Comparison of ENCODE assay signal across 8 cellular contexts in the genomic region with DNA sequence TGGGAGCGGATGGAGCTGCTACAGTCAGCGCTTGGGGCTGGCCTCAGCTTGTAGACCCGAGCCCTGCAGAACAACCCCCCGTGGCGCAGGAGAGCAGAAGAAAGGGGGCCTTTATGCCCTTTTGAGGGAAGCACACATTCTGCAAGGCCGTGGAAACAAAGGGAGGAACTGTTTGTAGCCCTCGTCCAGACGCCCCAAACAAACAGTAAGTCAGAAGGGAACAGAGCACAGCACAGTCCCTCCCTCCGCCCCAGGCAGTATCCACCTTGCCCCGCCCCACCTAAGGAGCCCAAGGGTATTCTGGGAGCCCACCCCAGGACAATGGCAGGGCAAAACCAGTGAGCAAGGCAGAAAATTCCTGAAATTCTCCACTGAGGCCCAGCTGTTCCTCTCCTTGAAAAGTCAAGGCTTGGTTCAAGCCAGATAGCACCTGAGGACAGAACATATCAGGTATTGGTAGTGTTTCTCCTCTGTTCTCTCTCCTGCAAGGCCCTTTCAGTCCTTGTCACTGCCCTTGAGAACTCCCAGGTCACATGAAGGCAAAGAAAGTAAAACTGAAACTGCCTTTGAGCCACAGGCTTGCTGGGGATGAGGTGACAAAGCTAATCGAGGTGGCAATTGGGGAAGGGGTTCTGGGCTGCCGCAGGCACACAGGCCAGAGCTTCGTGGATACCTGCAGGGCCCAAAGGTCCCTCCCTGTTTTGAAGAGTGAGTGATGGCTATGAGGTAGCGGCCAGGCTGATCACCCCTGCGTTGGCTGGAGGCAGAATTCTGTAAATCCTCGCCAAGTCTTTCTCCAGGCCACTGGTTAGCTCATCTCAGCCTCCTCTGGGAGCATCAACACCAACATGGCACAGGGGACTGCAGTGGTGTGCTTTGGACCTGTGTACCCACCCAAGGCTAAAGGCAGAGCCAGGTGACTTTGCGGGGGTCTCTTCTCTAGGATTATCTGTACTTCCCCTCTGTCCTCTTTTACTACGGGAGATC. TPM values are rescaled to one million over a fixed set of nuclear protein-coding genes. Genes with fewer than 3 reads are reported as not detected.
DNase-seq lines count a peak whose midpoint lies in the region; ATAC-seq and TF ChIP-seq lines count a peak whose summit lies in the region.

No MANE protein-coding gene starts in this region.

- DNase-seq in EH (ENCODE audit: low read depth) (peak; percentile 69), SIG-M5 treated with dmso at 0.1 percent for 504 hours (lab: John Stamatoyannopoulos, UW; ENCODE audit: unreplicated experiment) (peak; percentile 83), Right ventricle myocardium inferior (ENCODE audit: missing footprints) (peak; percentile 50), osteoblast (ENCODE audit: insufficient read length, low spot score, missing footprints) (peak; percentile 34), testis (peak; percentile 70)
- DNase-seq in Jurkat, Clone E6-1 (ENCODE audit: low read depth, low spot score) = peak; percentile 81
- peak; percentile 65 to 75 for DNase-seq in activated naive CD4-positive, alpha-beta T cell treated with anti-CD3 and anti-CD28 coated beads, Interleukin-2, amount 50 U/mL, for 72 hours (ENCODE audit: low spot score in 2 of 2)

- TF ChIP-seq CTCF in osteoblast (IDR thresholded peaks at IDR 0.05; ENCODE audit: extremely low read depth, low read depth, low read length) = no peak
- no peak for TF ChIP-seq CTCF in testis (IDR thresholded peaks at IDR 0.05)

- peaks cover 0 to 4% of the 10 kb centered on the region in 2 donors for H3K9me3 Mint-ChIP-seq in activated naive CD4-positive, alpha-beta T cell treated with anti-CD3 and anti-CD28 coated beads, Interleukin-2, amount 50 U/mL, for 72 hours

- peak overlapping the region; percentile 93 to 98 for H3K27ac Mint-ChIP-seq in activated naive CD4-positive, alpha-beta T cell treated with anti-CD3 and anti-CD28 coated beads, Interleukin-2, amount 50 U/mL, for 72 hours

- H3K4me1 ChIP-seq in osteoblast (ENCODE audit: insufficient read depth, low read length) = peaks cover 29% of the 10 kb centered on the region
- peaks cover 29% of the 10 kb centered on the region for H3K4me1 ChIP-seq in testis

- H3K9me3 ChIP-seq in osteoblast (ENCODE audit: low read depth, low read length) (no peaks in the 10 kb centered on the region), testis (no peaks in the 10 kb centered on the region)

- H3K4me2 ChIP-seq in osteoblast (ENCODE audit: insufficient read depth, low read length) = peak overlapping the region; percentile 97

- WGBS in testis, 2 donors = 5 to 13% methylated on average over 12 to 18 of the region's 18 CpGs

- H3K79me2 ChIP-seq in osteoblast (ENCODE audit: insufficient read depth, low read length) = peaks cover 27% of the 10 kb centered on the region

- no peak for TF ChIP-seq POLR2A in testis (IDR thresholded peaks at IDR 0.05)

- no peaks in the 10 kb centered on the region for H4K20me1 ChIP-seq in osteoblast (ENCODE audit: insufficient read depth, low read length)

- H3K27me3 ChIP-seq in osteoblast (ENCODE audit: insufficient read depth, low read length) (no peaks in the 10 kb centered on the region), testis (no peaks in the 10 kb centered on the region)

- intact Hi-C loops in Right ventricle myocardium inferior (cut with DNase I) (loop anchor here (1.0 to 2.0 kb wide), 2 partner anchors 54 to 58 kb away; partner anchors contain the start of gene RPS6KA5), testis (cut with DNase I; ENCODE audit: low total_unique reads) (no loop called here)

- H3K36me3 ChIP-seq in osteoblast (ENCODE audit: insufficient read depth, low read length) (no peaks in the 10 kb centered on the region), testis (ENCODE audit: low read depth, missing control alignments) (no peaks in the 10 kb centered on the region)

- H3K4me3 ChIP-seq in Jurkat, Clone E6-1 (ENCODE audit: low read length) = peak overlapping the region; percentile 88
- peak overlapping the region; percentile 76 for H3K4me3 ChIP-seq in osteoblast (ENCODE audit: insufficient read depth, low read length)
- peak overlapping the region; percentile 66 to 80 for H3K4me3 ChIP-seq in testis

- H3K27ac ChIP-seq in osteoblast (ENCODE audit: low read depth, low read length) (peak overlapping the region; percentile 79), testis (peak overlapping the region; percentile 89 to 91)

- H3K36me3 Mint-ChIP-seq in activated naive CD4-positive, alpha-beta T cell treated with anti-CD3 and anti-CD28 coated beads, Interleukin-2, amount 50 U/mL, for 72 hours = peaks cover 26 to 52% of the 10 kb centered on the region in 2 donors

- peak overlapping the region; percentile 86 for H2AFZ ChIP-seq in osteoblast (ENCODE audit: low read length)

- ATAC-seq in GM21576 (IDR thresholded peaks at IDR 0.05; ENCODE audit: unreplicated experiment) (peak; percentile 80), Right ventricle myocardium inferior (peak; percentile 79)
- ATAC-seq in activated naive CD4-positive, alpha-beta T cell treated with anti-CD3 and anti-CD28 coated beads, Interleukin-2, amount 50 U/mL, for 72 hours = peak; percentile 84 to 86

RNA-seq across cellular contexts. Expression of gene DGLUCY, which starts 0.5 kb away (rescaled TPM):
- 38.9 TPM for polyA plus RNA-seq in Jurkat, Clone E6-1 (2012; ENCODE audit: insufficient read depth, insufficient read length)
- total RNA-seq in activated naive CD4-positive, alpha-beta T cell treated with anti-CD3 and anti-CD28 coated beads, Interleukin-2, amount 50 U/mL, for 72 hours = 10 to 100 TPM; 50.1 to 85.6 TPM
- total RNA-seq in Right ventricle myocardium inferior (202 TPM), osteoblast (45.6 and 55.4 TPM in 2 replicates), testis (100 to 1,000 TPM; 145 to 161 TPM)
- polyA plus RNA-seq in testis (ENCODE audit: insufficient read depth, low read depth, low replicate concordance) = 77.5 TPM

RNA-seq across cellular contexts. Expression of gene RPS6KA5, which starts 53.9 kb away (rescaled TPM):
- polyA plus RNA-seq in Jurkat, Clone E6-1 (2012; ENCODE audit: insufficient read depth, insufficient read length) = 4.4 TPM
- 10 to 100 TPM; 15.7 to 17.7 TPM for total RNA-seq in activated naive CD4-positive, alpha-beta T cell treated with anti-CD3 and anti-CD28 coated beads, Interleukin-2, amount 50 U/mL, for 72 hours
- total RNA-seq in Right ventricle myocardium inferior (10.6 TPM), osteoblast (1.2 and 1.4 TPM in 2 replicates), testis (10 to 100 TPM in 1 of 2 donors, 1 to 10 TPM in 1; 9.4 to 11.0 TPM)
- 6.4 TPM for polyA plus RNA-seq in testis (ENCODE audit: insufficient read depth, low read depth, low replicate concordance)

Comparison
In these comparisons a context has a peak if more than half of its experiments do, and no peak if none do; other contexts are left out.
1. Peak in every context shown above with its lines: DNase-seq, ATAC-seq, H3K4me3 ChIP-seq and H3K27ac ChIP-seq.